1 cellular context compared by ENCODE assay signal in genomic region chr3:161423911-161424522, GRCh38.
TF ChIP-seq lines count a peak whose summit lies in the region.

No MANE protein-coding gene starts in this region.

TF ChIP-seq in GM23338, 12 proteins besides CTCF, POLR2A, EP300 and RAD21 (continued from another document):
- TF ChIP-seq ETS1 (IDR thresholded peaks at IDR 0.05): no peak
- TF ChIP-seq ZNF462 (CRISPR knock-in tag; IDR thresholded peaks at IDR 0.05): no peak
- no peak for TF ChIP-seq JUNB (IDR thresholded peaks at IDR 0.05; ENCODE audit: unreplicated experiment)
